Comparison of ENCODE assay signal across 18 cellular contexts in the genomic region with DNA sequence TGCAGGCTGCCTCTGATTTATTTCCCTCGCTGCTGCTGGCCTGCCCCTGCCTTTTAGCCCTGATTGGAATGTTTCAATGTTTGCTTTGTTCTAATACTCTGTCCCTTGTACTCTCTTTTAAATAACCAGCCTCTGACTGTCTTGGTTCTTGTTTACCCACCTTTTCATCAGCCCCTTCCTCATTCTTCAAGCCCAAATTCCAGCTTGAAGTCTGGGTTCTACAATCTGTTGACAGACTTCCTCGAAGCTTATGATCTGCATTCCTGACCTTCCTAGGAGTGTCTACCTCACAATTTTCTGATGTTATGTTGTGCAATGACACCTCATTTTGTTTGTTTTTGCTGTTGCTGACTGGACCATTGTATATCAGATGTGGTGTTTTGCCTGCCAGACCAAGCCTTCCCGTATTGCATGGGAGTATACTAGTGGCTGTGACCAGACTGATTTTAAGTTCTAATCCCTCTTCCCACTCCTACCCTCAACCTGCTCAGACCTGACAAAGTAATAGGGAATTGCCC. TPM values are rescaled to one million over a fixed set of nuclear protein-coding genes. Genes with fewer than 3 reads are reported as not detected.
DNase-seq lines count a peak whose midpoint lies in the region; ATAC-seq and TF ChIP-seq lines count a peak whose summit lies in the region.
"Had no signal": no experiment of that assay in that cellular context is flagged by ENCODE, and none has a peak within 500 bp of the region (broad histone marks: within the 10 kb centered on the region; RNA-seq: fewer than 3 reads in every experiment).

No MANE protein-coding gene starts in this region.

- H3K4me3 ChIP-seq in right lobe of liver (no peak overlapping the region), upper lobe of left lung (no peak overlapping the region)
- H3K4me3 ChIP-seq: ascending aorta, heart right ventricle, tibial nerve had no signal

- no peak for TF ChIP-seq CTCF in right lobe of liver (IDR thresholded peaks at IDR 0.05)
- no peak for TF ChIP-seq CTCF in upper lobe of left lung (IDR thresholded peaks at IDR 0.05)

- peak; percentile 29 for ATAC-seq in Right ventricle myocardium superior (ENCODE audit: poor library complexity)
- no peak for ATAC-seq in left cardiac atrium
- ATAC-seq in right lobe of liver: peak; percentile 90 to 94 (median 92)
- ATAC-seq in upper lobe of left lung (ENCODE audit: low FRiP score in 2 of 2): peak; percentile 32 to 84
- ATAC-seq in GM19452 (IDR thresholded peaks at IDR 0.05; ENCODE audit: unreplicated experiment): no peak
- no peak for ATAC-seq in HG03025 (IDR thresholded peaks at IDR 0.05; ENCODE audit: low FRiP score, unreplicated experiment)
- ATAC-seq: heart right ventricle had no signal

- TF ChIP-seq POLR2A in right lobe of liver (IDR thresholded peaks at IDR 0.05) (no peak), upper lobe of left lung (IDR thresholded peaks at IDR 0.05) (no peak)

- TF ChIP-seq EP300 in upper lobe of left lung (IDR thresholded peaks at IDR 0.05): no peak

- no peak for DNase-seq in Right ventricle myocardium superior
- DNase-seq in left cardiac atrium: no peak
- DNase-seq in dermis blood vessel endothelial cell: peak; percentile 13
- DNase-seq in right lobe of liver: peak in 1 of 3 donors; percentile 41
- DNase-seq in upper lobe of left lung: no peak
- DNase-seq in DMS 273 (lab: John Stamatoyannopoulos, UW; ENCODE audit: unreplicated experiment): no peak
- DNase-seq: activated CD4-positive, alpha-beta T cell treated with anti-CD3 and anti-CD28 coated beads, Interleukin-2, amount 50 U/mL, for 1 hour; DMS 273 treated with DMSO at 0.1 percent for 48 hours; heart right ventricle; NCI-H1105 treated with DMSO at 0.1 percent for 48 hours; NCI-H446 treated with DMSO at 0.1 percent for 48 hours had no signal

- H3K9me3 ChIP-seq in right lobe of liver (no peaks in the 10 kb centered on the region), upper lobe of left lung (no peaks in the 10 kb centered on the region)
- H3K9me3 ChIP-seq: ascending aorta, heart right ventricle, tibial nerve had no signal

- WGBS in right lobe of liver (ENCODE audit: insufficient coverage, low coverage, low lambda C conversion rate, missing lambda C conversion rate): 21% methylated on average over 3 of the region's 3 CpGs
- 37 to 61% methylated on average over 3 of the region's 3 CpGs for WGBS in upper lobe of left lung, 2 donors

- H3K27ac ChIP-seq in right lobe of liver (peak overlapping the region; percentile 26 to 49 (median 36)), upper lobe of left lung (no peak overlapping the region)
- H3K27ac ChIP-seq: ascending aorta, heart right ventricle, tibial nerve had no signal

- peaks cover 0 to 17% (median 2%) of the 10 kb centered on the region in 4 donors for H3K4me1 ChIP-seq in right lobe of liver
- H3K4me1 ChIP-seq in upper lobe of left lung: no peaks in the 10 kb centered on the region
- H3K4me1 ChIP-seq: ascending aorta had no signal

- H3K27me3 ChIP-seq in right lobe of liver (no peaks in the 10 kb centered on the region), upper lobe of left lung (no peaks in the 10 kb centered on the region)
- H3K27me3 ChIP-seq: ascending aorta, heart right ventricle, tibial nerve had no signal

- H3K36me3 ChIP-seq in right lobe of liver (no peaks in the 10 kb centered on the region), upper lobe of left lung (no peaks in the 10 kb centered on the region)
- H3K36me3 ChIP-seq: ascending aorta, heart right ventricle, tibial nerve had no signal

- intact Hi-C loops in Right ventricle myocardium superior (cut with DNase I) (no loop called here), left cardiac atrium (cut with DNase I) (loop anchor here in 1 of 2 donors (10.0 kb wide), 1 partner anchor 55 kb away; no protein-coding TSS in a partner anchor), right lobe of liver (cut with DNase I) (no loop called here)

RNA-seq across cellular contexts. Expression of a gene that starts 46.6 kb away (rescaled TPM):
- total RNA-seq in Right ventricle myocardium superior: not detected
- not detected for total RNA-seq in left cardiac atrium
- total RNA-seq in dermis blood vessel endothelial cell: not detected in 2 replicates
- not detected for total RNA-seq in right lobe of liver
- total RNA-seq in upper lobe of left lung: 1 to 10 TPM in 3 of 6 donors, under 1 TPM in 3; 0.20 to 5.6 (median 1.9) TPM
- total RNA-seq: activated T-helper 1 cell treated with anti-CD3 and anti-CD28 coated beads, Interleukin-12 subunit alpha, Interleukin-12 subunit beta, Interleukin-2, Interleukin-4 antibody, amounts not matched to agents 30 ng/mL and 10 ng/mL and 1 ng/mL, durations not matched to agents 14 hours and 24 hours and 36 hours; ascending aorta; heart right ventricle; osteocyte; T-helper 2 cell treated with Interferon-gamma antibody and Interleukin-4, amounts not matched to agents 100 ng/mL and 5 ng/mL, for 36 hours; tibial nerve had no signal

Comparison
In these comparisons a context has a peak if more than half of its experiments do, and no peak if none do; other contexts are left out.
1. ATAC-seq: peak in Right ventricle myocardium superior (single experiment), right lobe of liver (4 of 4) and upper lobe of left lung (2 of 2); none in left cardiac atrium (0 of 2), GM19452 (single experiment) and HG03025 (single experiment).
2. H3K27ac ChIP-seq: peak in right lobe of liver (3 of 3); none in upper lobe of left lung (0 of 4).